ENCODE assay signal across 20 cellular contexts in genomic region chr3:177595789-177596188, GRCh38.
DNase-seq lines count a peak whose midpoint lies in the region; ATAC-seq and TF ChIP-seq lines count a peak whose summit lies in the region.
"Had no signal": no experiment of that assay in that cellular context is flagged by ENCODE, and none has a peak within 500 bp of the region (broad histone marks: within the 10 kb centered on the region; RNA-seq: fewer than 3 reads in every experiment).

No MANE protein-coding gene starts in this region.

- peaks cover 81 to 96% (median 84%) of the 10 kb centered on the region in 10 experiments for H3K4me1 ChIP-seq in BLaER1 treated with 17β-estradiol and CSF1 and Interleukin-3, amounts not matched to agents 10 nM and 100 nM
- H3K4me1 ChIP-seq: colonic mucosa had no signal

- H3K27me3 Mint-ChIP-seq in activated CD4-positive, alpha-beta T cell treated with anti-CD3 and anti-CD28 coated beads, Interleukin-2, amount 10 ng/mL, durations not matched to agents 7 days and 5 days, result no peaks in the 10 kb centered on the region
- H3K27me3 Mint-ChIP-seq: progenitor cell of endocrine pancreas; stimulated activated naive CD8-positive, alpha-beta T cell treated with anti-CD3 and anti-CD28 coated beads, Interleukin-15, amount 100 ng/mL, for 72 hours had no signal

- TF ChIP-seq RAD21 in Ishikawa (IDR thresholded peaks at IDR 0.05; ENCODE audit: low read depth), result no peak

- DNase-seq in choroid plexus epithelial cell (ENCODE audit: low read depth) (peak; percentile 48), omental fat pad (ENCODE audit: low spot score) (no peak), HuH-7 (ENCODE audit: low spot score) (no peak)
- no peak for DNase-seq in activated CD4-positive, alpha-beta T cell treated with anti-CD3 and anti-CD28 coated beads, Interleukin-2, amount 10 ng/mL, durations not matched to agents 7 days and 5 days
- DNase-seq in activated CD4-positive, alpha-beta T cell treated with anti-CD3 and anti-CD28 coated beads, Interleukin-2, amount 50 U/mL, for 48 hours, result no peak
- DNase-seq: activated CD4-positive, alpha-beta T cell treated with anti-CD3 and anti-CD28 coated beads, Interleukin-2, amount 50 U/mL, for 4 hours; colonic mucosa; DMS 273 treated with DMSO at 0.1 percent for 48 hours; erythroblast; heart right ventricle; left colon; mucosa of descending colon; NCI-H1436; NK-92 treated with Interleukin-12 subunit alpha and Interleukin-12 subunit beta, amount 100 ng/mL, for 24 hours; SHP77 treated with DMSO at 0.1 percent for 48 hours; stimulated activated naive CD8-positive, alpha-beta T cell treated with anti-CD3 and anti-CD28 coated beads, Interleukin-15, amount 100 ng/mL, for 72 hours had no signal

- H3K9me3 Mint-ChIP-seq in activated CD4-positive, alpha-beta T cell treated with anti-CD3 and anti-CD28 coated beads, Interleukin-2, amount 10 ng/mL, durations not matched to agents 7 days and 5 days, result peaks cover 5% of the 10 kb centered on the region
- H3K9me3 Mint-ChIP-seq: stimulated activated naive CD8-positive, alpha-beta T cell treated with anti-CD3 and anti-CD28 coated beads, Interleukin-15, amount 100 ng/mL, for 72 hours had no signal

- TF ChIP-seq EP300 in Ishikawa (IDR thresholded peaks at IDR 0.05; ENCODE audit: borderline replicate concordance), result no peak

- peaks cover 7% of the 10 kb centered on the region for H3K36me3 Mint-ChIP-seq in activated CD4-positive, alpha-beta T cell treated with anti-CD3 and anti-CD28 coated beads, Interleukin-2, amount 10 ng/mL, durations not matched to agents 7 days and 5 days (ENCODE audit: low read depth)

- H3K4me3 ChIP-seq in BLaER1 treated with 17β-estradiol and CSF1 and Interleukin-3, amounts not matched to agents 10 nM and 100 nM, result no peak overlapping the region
- H3K4me3 ChIP-seq in choroid plexus epithelial cell (ENCODE audit: low read depth, low read length), result no peak overlapping the region
- H3K4me3 ChIP-seq: colonic mucosa, heart right ventricle, mucosa of descending colon had no signal

- POLR2A ChIA-PET in activated CD4-positive, alpha-beta T cell treated with anti-CD3 and anti-CD28 coated beads, Interleukin-2, amount 10 ng/mL, durations not matched to agents 7 days and 5 days (lab: Charles Lee), result no interaction called here

- no peaks in the 10 kb centered on the region for H3K36me3 ChIP-seq in BLaER1 treated with 17β-estradiol and CSF1 and Interleukin-3, amounts not matched to agents 10 nM and 100 nM
- H3K36me3 ChIP-seq: colonic mucosa, heart right ventricle had no signal

- no peaks in the 10 kb centered on the region for H3K27me3 ChIP-seq in BLaER1 treated with 17β-estradiol and CSF1 and Interleukin-3, amounts not matched to agents 10 nM and 100 nM
- H3K27me3 ChIP-seq: colonic mucosa, heart right ventricle had no signal

- H3K27ac ChIP-seq in BLaER1 treated with 17β-estradiol and CSF1 and Interleukin-3, amounts not matched to agents 10 nM and 100 nM, result peak overlapping the region in 8 of 11 experiments; percentile 84 to 95 (median 92); a peak in 11 of 22 replicates
- H3K27ac ChIP-seq: colonic mucosa had no signal

- no peak overlapping the region for H3K4me3 Mint-ChIP-seq in activated CD4-positive, alpha-beta T cell treated with anti-CD3 and anti-CD28 coated beads, Interleukin-2, amount 10 ng/mL, durations not matched to agents 7 days and 5 days
- H3K4me3 Mint-ChIP-seq: stimulated activated naive CD8-positive, alpha-beta T cell treated with anti-CD3 and anti-CD28 coated beads, Interleukin-15, amount 100 ng/mL, for 72 hours had no signal

- peaks cover 0 to 40% (median 0%) of the 10 kb centered on the region in 11 experiments; a peak in 12 of 22 replicates for H3K9me3 ChIP-seq in BLaER1 treated with 17β-estradiol and CSF1 and Interleukin-3, amounts not matched to agents 10 nM and 100 nM (replicated peaks in 1 of 11)
- H3K9me3 ChIP-seq: colonic mucosa, heart right ventricle, mucosa of descending colon had no signal

- H3K27ac Mint-ChIP-seq in activated CD4-positive, alpha-beta T cell treated with anti-CD3 and anti-CD28 coated beads, Interleukin-2, amount 10 ng/mL, durations not matched to agents 7 days and 5 days, result no peak overlapping the region
- H3K27ac Mint-ChIP-seq: progenitor cell of endocrine pancreas; stimulated activated naive CD8-positive, alpha-beta T cell treated with anti-CD3 and anti-CD28 coated beads, Interleukin-15, amount 100 ng/mL, for 72 hours had no signal

- no peak overlapping the region for H3K9ac ChIP-seq in BLaER1 treated with 17β-estradiol and CSF1 and Interleukin-3, amounts not matched to agents 10 nM and 100 nM

- H3K4me1 Mint-ChIP-seq in activated CD4-positive, alpha-beta T cell treated with anti-CD3 and anti-CD28 coated beads, Interleukin-2, amount 10 ng/mL, durations not matched to agents 7 days and 5 days, result peaks cover 79% of the 10 kb centered on the region

- H4K20me1 ChIP-seq in BLaER1 treated with 17β-estradiol and CSF1 and Interleukin-3, amounts not matched to agents 10 nM and 100 nM, result no peaks in the 10 kb centered on the region

- no peak for TF ChIP-seq CTCF in choroid plexus epithelial cell (conservative IDR thresholded peaks at IDR 0.05; ENCODE audit: low read depth, low read length)
- TF ChIP-seq CTCF in omental fat pad (IDR thresholded peaks at IDR 0.05), result no peak

- ATAC-seq in omental fat pad (ENCODE audit: low FRiP score), result peak; percentile 61
- ATAC-seq in HG03565 (IDR thresholded peaks at IDR 0.05; ENCODE audit: unreplicated experiment), result no peak
- ATAC-seq: heart right ventricle; stimulated activated naive CD8-positive, alpha-beta T cell treated with anti-CD3 and anti-CD28 coated beads, Interleukin-15, amount 100 ng/mL, for 72 hours had no signal

- peak overlapping the region in 10 of 11 experiments; percentile 74 to 95 (median 82); a peak in 20 of 22 replicates for H3K4me2 ChIP-seq in BLaER1 treated with 17β-estradiol and CSF1 and Interleukin-3, amounts not matched to agents 10 nM and 100 nM

- CTCF ChIA-PET in activated CD4-positive, alpha-beta T cell treated with anti-CD3 and anti-CD28 coated beads, Interleukin-2, amount 10 ng/mL, durations not matched to agents 7 days and 5 days (lab: Charles Lee), result no interaction called here

TF ChIP-seq in Ishikawa, 13 proteins besides CTCF, POLR2A, EP300 and RAD21:
- TF ChIP-seq TCF12 (IDR thresholded peaks at IDR 0.05; ENCODE audit: low read depth) (no peak), FOXM1 (IDR thresholded peaks at IDR 0.05; ENCODE audit: borderline replicate concordance, low read depth) (no peak), YY1 (IDR thresholded peaks at IDR 0.05; ENCODE audit: low read depth) (0 out of 2 replicates have a peak, but pooled peaks have one; percentile 2), TAF1 (IDR thresholded peaks at IDR 0.05; ENCODE audit: low read depth) (no peak)
